ENCODE assay signal across 9 cellular contexts in genomic region chr1:245407983-245408382, GRCh38.
"Had no signal": no experiment of that assay in that cellular context is flagged by ENCODE, and none has a peak within 500 bp of the region (broad histone marks: within the 10 kb centered on the region; RNA-seq: fewer than 3 reads in every experiment).

No MANE protein-coding gene starts in this region.

- ATAC-seq: GM23338 had no signal

- H3K4me3 ChIP-seq: GM23338 had no signal

- H3K4me2 ChIP-seq: GM23338, KMS-11 had no signal

- H2AFZ ChIP-seq: GM23338 had no signal

- FAIRE-seq: H1, H54, HTR-8/SVneo had no signal

- DNase-seq: H9, HCEC 1CT, KBM-7 had no signal

- H3K27ac ChIP-seq: HL-60, KMS-11 had no signal

- H3K9ac ChIP-seq: KMS-11 had no signal
